Comparison of ENCODE assay signal across 8 cellular contexts in genomic region chr14:32639208-32639607, GRCh38.
"Had no signal": no experiment of that assay in that cellular context is flagged by ENCODE, and none has a peak within 500 bp of the region (broad histone marks: within the 10 kb centered on the region; RNA-seq: fewer than 3 reads in every experiment).

No MANE protein-coding gene starts in this region.

- H3K9ac ChIP-seq: KMS-11 had no signal

- DNase-seq: IMR-90, Karpas-422, KBM-7, KG1 had no signal

- H3K4me3 ChIP-seq: K562 had no signal

- H3K27ac ChIP-seq: HL-60, KMS-11 had no signal

- ATAC-seq: K562 had no signal

- FAIRE-seq: HTR-8/SVneo, K562 had no signal

- H3K4me2 ChIP-seq: KMS-11 had no signal
